Comparison of ENCODE assay signal across 8 cellular contexts in the genomic region with DNA sequence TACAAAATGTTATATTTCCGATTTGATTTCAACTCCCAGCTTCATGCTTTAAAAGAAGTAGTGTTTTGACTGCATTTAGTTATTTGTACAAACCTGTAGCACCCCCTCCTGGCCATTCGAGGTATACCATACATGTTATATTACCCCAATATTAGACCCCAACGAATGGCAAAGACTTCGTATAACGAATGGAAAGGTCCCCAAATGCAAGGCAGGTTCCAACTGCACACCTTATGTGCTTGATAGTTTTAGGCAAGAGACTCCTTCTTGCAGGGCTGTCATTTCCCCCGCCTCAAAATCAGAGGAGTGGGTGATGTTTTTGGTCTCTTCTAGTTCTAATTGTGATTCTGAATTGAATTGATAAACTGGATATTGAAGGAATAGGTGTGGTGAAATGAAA.
DNase-seq lines count a peak whose midpoint lies in the region; ATAC-seq and TF ChIP-seq lines count a peak whose summit lies in the region.

No MANE protein-coding gene starts in this region.

- TF ChIP-seq CTCF in AG09309 (IDR thresholded peaks at IDR 0.05; ENCODE audit: control insufficient read depth, insufficient read depth, low read depth, low read length, missing control alignments), result peak; percentile 54
- peak; percentile 68 for TF ChIP-seq CTCF in GM12873 (IDR thresholded peaks at IDR 0.05; ENCODE audit: insufficient read depth, low read depth, low read length, missing control alignments)
- peak; percentile 53 for TF ChIP-seq CTCF in foreskin keratinocyte (conservative IDR thresholded peaks at IDR 0.05)

- no peaks in the 10 kb centered on the region for H3K4me1 ChIP-seq in foreskin keratinocyte

- ATAC-seq in foreskin keratinocyte, result no peak

- no peak for DNase-seq in AG09309 (ENCODE audit: low read depth)
- peak; percentile 31 for DNase-seq in MV-4-11 (lab: John Stamatoyannopoulos, UW)
- peak; percentile 37 for DNase-seq in activated CD8-positive, alpha-beta memory T cell treated with anti-CD3 and anti-CD28 coated beads, Interleukin-2, amount 50 U/mL, for 24 hours (ENCODE audit: extremely low read depth)
- no peak for DNase-seq in foreskin keratinocyte
- peak; percentile 69 for DNase-seq in stimulated activated CD4-positive, alpha-beta T cell treated with anti-CD3 and anti-CD28 coated beads, Interleukin-15, amount 100 ng/mL, for 24 hours
- DNase-seq in DMS153 treated with DMSO at 0.1 percent for 48 hours (lab: John Stamatoyannopoulos, UW; ENCODE audit: unreplicated experiment), result no peak
- no peak for DNase-seq in SK-N-DZ (ENCODE audit: low spot score)

- H3K27ac ChIP-seq in foreskin keratinocyte, result no peak overlapping the region

- no peaks in the 10 kb centered on the region for H3K27me3 ChIP-seq in foreskin keratinocyte

- H3K4me3 ChIP-seq in AG09309 (ENCODE audit: control insufficient read depth, low read depth, low read length), result no peak overlapping the region

Comparison
In these comparisons a context has a peak if more than half of its experiments do, and no peak if none do; other contexts are left out.
1. DNase-seq: peak in MV-4-11 (single experiment), activated CD8-positive, alpha-beta memory T cell treated with anti-CD3 and anti-CD28 coated beads, Interleukin-2, amount 50 U/mL, for 24 hours (single experiment) and stimulated activated CD4-positive, alpha-beta T cell treated with anti-CD3 and anti-CD28 coated beads, Interleukin-15, amount 100 ng/mL, for 24 hours (single experiment); none in AG09309 (single experiment), foreskin keratinocyte (0 of 2), DMS153 treated with DMSO at 0.1 percent for 48 hours (single experiment) and SK-N-DZ (single experiment).
2. Peak in every context shown above with its lines, with median percentiles within 50 percentile points of each other: CTCF ChIP-seq.